15 cellular contexts compared by ENCODE assay signal in genomic region chr7:46714904-46715303, GRCh38.
DNase-seq lines count a peak whose midpoint lies in the region; ATAC-seq and TF ChIP-seq lines count a peak whose summit lies in the region.
"Had no signal": no experiment of that assay in that cellular context is flagged by ENCODE, and none has a peak within 500 bp of the region (broad histone marks: within the 10 kb centered on the region; RNA-seq: fewer than 3 reads in every experiment).

No MANE protein-coding gene starts in this region.

- H3K9me3 ChIP-seq in right atrium auricular region (no peaks in the 10 kb centered on the region), adrenal gland (replicated peaks in 1 of 3) (no peaks in the 10 kb centered on the region)
- H3K9me3 ChIP-seq: BE2C had no signal

- TF ChIP-seq CTCF in right atrium auricular region (IDR thresholded peaks at IDR 0.05) (no peak), chondrocyte (IDR thresholded peaks at IDR 0.05) (no peak), nephron (IDR thresholded peaks at IDR 0.05; ENCODE audit: unreplicated experiment in 3 of 3) (no peak), adrenal gland (IDR thresholded peaks at IDR 0.05) (no peak)

- intact Hi-C loops in Right ventricle myocardium inferior (cut with DNase I) (no loop called here), adrenal gland (cut with DNase I) (no loop called here)

- no peaks in the 10 kb centered on the region for H3K36me3 ChIP-seq in right atrium auricular region
- no peaks in the 10 kb centered on the region for H3K36me3 ChIP-seq in adrenal gland (replicated peaks in 1 of 2)
- H3K36me3 ChIP-seq: BE2C had no signal

- H3K27me3 ChIP-seq in right atrium auricular region (no peaks in the 10 kb centered on the region), adrenal gland (no peaks in the 10 kb centered on the region)
- H3K27me3 ChIP-seq: BE2C had no signal

- H3K4me1 Mint-ChIP-seq in chondrocyte (ENCODE audit: low read depth) (peaks cover 30% of the 10 kb centered on the region), nephron (peaks cover 29% of the 10 kb centered on the region)
- H3K4me1 Mint-ChIP-seq: CD4-positive, alpha-beta memory T cell had no signal

- H3K36me3 Mint-ChIP-seq in chondrocyte (ENCODE audit: low read depth): no peaks in the 10 kb centered on the region
- H3K36me3 Mint-ChIP-seq in nephron (ENCODE audit: low read depth): no peaks in the 10 kb centered on the region
- H3K36me3 Mint-ChIP-seq: CD4-positive, alpha-beta memory T cell had no signal

- H3K4me1 ChIP-seq in right atrium auricular region: peaks cover 0 to 5% of the 10 kb centered on the region in 2 donors
- peaks cover 0 to 15% of the 10 kb centered on the region in 2 donors for H3K4me1 ChIP-seq in adrenal gland (replicated peaks in 1 of 2)
- H3K4me1 ChIP-seq: BE2C had no signal

- H3K27ac ChIP-seq in right atrium auricular region (no peak overlapping the region), adrenal gland (no peak overlapping the region)
- H3K27ac ChIP-seq: C4-2B, GM23248, HL-60 had no signal

- DNase-seq in Right ventricle myocardium inferior (ENCODE audit: missing footprints): no peak
- DNase-seq in right atrium auricular region (ENCODE audit: low spot score): no peak
- DNase-seq in chondrocyte (ENCODE audit: low spot score): no peak
- DNase-seq in adrenal gland: no peak
- no peak for DNase-seq in NCI-H2081 (lab: John Stamatoyannopoulos, UW)
- DNase-seq in NCI-H524 treated with DMSO at 0.1 percent for 48 hours (lab: John Stamatoyannopoulos, UW): no peak
- DNase-seq: BE2C; CD4-positive, alpha-beta memory T cell; DND-41; GF-D8; GM23248 had no signal

- H3K4me3 ChIP-seq in right atrium auricular region: no peak overlapping the region
- no peak overlapping the region for H3K4me3 ChIP-seq in adrenal gland
- H3K4me3 ChIP-seq: GM23248, K562 had no signal

- TF ChIP-seq POLR2A in adrenal gland (IDR thresholded peaks at IDR 0.05): no peak

- peak; percentile 28 for ATAC-seq in Right ventricle myocardium inferior
- ATAC-seq: K562 had no signal

- peak overlapping the region; percentile 68 for H3K27ac Mint-ChIP-seq in chondrocyte (ENCODE audit: unreplicated experiment)
- peak overlapping the region; percentile 73 to 80 (median 75) for H3K27ac Mint-ChIP-seq in nephron
- H3K27ac Mint-ChIP-seq: CD4-positive, alpha-beta memory T cell had no signal

- H3K4me3 Mint-ChIP-seq in chondrocyte (ENCODE audit: unreplicated experiment): no peak overlapping the region
- H3K4me3 Mint-ChIP-seq in nephron: no peak overlapping the region
- H3K4me3 Mint-ChIP-seq: CD4-positive, alpha-beta memory T cell had no signal

- H3K27me3 Mint-ChIP-seq in chondrocyte (ENCODE audit: low read depth) (no peaks in the 10 kb centered on the region), nephron (ENCODE audit: low read depth) (no peaks in the 10 kb centered on the region)
- H3K27me3 Mint-ChIP-seq: CD4-positive, alpha-beta memory T cell had no signal

- no peaks in the 10 kb centered on the region for H3K9me3 Mint-ChIP-seq in chondrocyte (ENCODE audit: low read depth)
- no peaks in the 10 kb centered on the region for H3K9me3 Mint-ChIP-seq in nephron
